ENCODE assay signal across 26 cellular contexts in the genomic region with DNA sequence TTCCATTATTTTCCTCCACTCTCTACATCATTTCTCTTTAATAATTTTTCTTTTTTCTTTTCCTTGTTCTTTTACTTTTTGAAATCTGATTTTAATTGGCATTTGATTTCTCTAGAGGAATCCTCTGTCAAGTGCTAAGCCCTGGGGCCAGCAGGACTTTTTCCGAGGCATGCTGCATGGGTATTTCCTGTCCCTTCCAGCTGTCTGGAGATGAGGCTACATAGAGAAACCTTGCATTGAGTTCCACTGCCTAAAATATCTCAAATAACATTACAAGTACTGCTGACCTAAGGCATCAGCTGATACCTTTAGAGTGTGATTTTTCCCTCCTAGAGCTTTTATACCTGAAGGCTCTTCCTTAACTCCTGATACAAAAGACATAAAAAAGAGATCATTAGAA. TPM values are rescaled to one million over a fixed set of nuclear protein-coding genes. Genes with fewer than 3 reads are reported as not detected.
DNase-seq lines count a peak whose midpoint lies in the region; ATAC-seq and TF ChIP-seq lines count a peak whose summit lies in the region.
"Had no signal": no experiment of that assay in that cellular context is flagged by ENCODE, and none has a peak within 500 bp of the region (broad histone marks: within the 10 kb centered on the region; RNA-seq: fewer than 3 reads in every experiment).

No MANE protein-coding gene starts in this region.

- CTCF ChIA-PET in CD4-positive, alpha-beta T cell (lab: Charles Lee): no interaction called here

- no peak for TF ChIP-seq CTCF in chondrocyte (IDR thresholded peaks at IDR 0.05)
- no peak for TF ChIP-seq CTCF in nephron progenitor cell (IDR thresholded peaks at IDR 0.05)
- no peak for TF ChIP-seq CTCF in CD4-positive, alpha-beta T cell (IDR thresholded peaks at IDR 0.05)

- H3K9me3 Mint-ChIP-seq in chondrocyte (ENCODE audit: low read depth) (no peaks in the 10 kb centered on the region), nephron progenitor cell (no peaks in the 10 kb centered on the region)
- H3K9me3 Mint-ChIP-seq in CD4-positive, alpha-beta T cell: no peaks in the 10 kb centered on the region
- H3K9me3 Mint-ChIP-seq: activated naive CD8-positive, alpha-beta T cell treated with anti-CD3 and anti-CD28 coated beads for 36 hours; natural killer cell treated with Interleukin-12 subunit alpha and Interleukin-12 subunit beta and Interleukin-15 and Interleukin-18, amount 100 ng/mL, for 72 hours; T-cell had no signal

- POLR2A ChIA-PET in CD4-positive, alpha-beta T cell (lab: Charles Lee): no interaction called here

- peak; percentile 21 for ATAC-seq in left ventricle myocardium superior
- no peak for ATAC-seq in right cardiac atrium
- ATAC-seq in GM19452 (IDR thresholded peaks at IDR 0.05; ENCODE audit: unreplicated experiment): no peak
- ATAC-seq in CD4-positive, alpha-beta T cell (ENCODE audit: poor library complexity): no peak
- ATAC-seq in HG02571 (IDR thresholded peaks at IDR 0.05; ENCODE audit: unreplicated experiment): no peak
- ATAC-seq: left lobe of liver; natural killer cell treated with Interleukin-12 subunit alpha and Interleukin-12 subunit beta and Interleukin-15 and Interleukin-18, amount 100 ng/mL, for 72 hours; right lobe of liver; Right ventricle myocardium inferior; T-cell had no signal

- H3K4me3 ChIP-seq in right cardiac atrium (ENCODE audit: low read length): no peak overlapping the region
- H3K4me3 ChIP-seq: right lobe of liver, stomach, tibial artery had no signal

- H3K9me3 ChIP-seq in right cardiac atrium (ENCODE audit: control insufficient read depth, low read length): no peaks in the 10 kb centered on the region
- no peaks in the 10 kb centered on the region for H3K9me3 ChIP-seq in CD4-positive, alpha-beta T cell (ENCODE audit: control insufficient read depth, low read length)
- H3K9me3 ChIP-seq: right lobe of liver, stomach, tibial artery had no signal

- H3K27me3 Mint-ChIP-seq in chondrocyte (ENCODE audit: low read depth): no peaks in the 10 kb centered on the region
- H3K27me3 Mint-ChIP-seq in nephron progenitor cell (ENCODE audit: low read depth, poor library complexity): no peaks in the 10 kb centered on the region
- peaks cover 20% of the 10 kb centered on the region for H3K27me3 Mint-ChIP-seq in CD4-positive, alpha-beta T cell

- H3K4me1 Mint-ChIP-seq in chondrocyte (ENCODE audit: low read depth) (peaks cover 57% of the 10 kb centered on the region), nephron progenitor cell (peaks cover 42% of the 10 kb centered on the region)
- H3K4me1 Mint-ChIP-seq in CD4-positive, alpha-beta T cell (ENCODE audit: low read depth): peaks cover 18% of the 10 kb centered on the region

- H3K4me3 Mint-ChIP-seq in chondrocyte (ENCODE audit: unreplicated experiment) (peak overlapping the region; percentile 8), nephron progenitor cell (peak overlapping the region; percentile 37)
- H3K4me3 Mint-ChIP-seq in CD4-positive, alpha-beta T cell: no peak overlapping the region
- H3K4me3 Mint-ChIP-seq: activated naive CD8-positive, alpha-beta T cell treated with anti-CD3 and anti-CD28 coated beads for 36 hours; CD4-positive, alpha-beta memory T cell; natural killer cell treated with Interleukin-12 subunit alpha and Interleukin-12 subunit beta and Interleukin-15 and Interleukin-18, amount 100 ng/mL, for 72 hours; T-cell had no signal

- DNase-seq in left ventricle myocardium superior: no peak
- DNase-seq in right cardiac atrium: no peak
- DNase-seq in chondrocyte (ENCODE audit: low spot score): no peak
- DNase-seq in nephron progenitor cell: no peak
- no peak for DNase-seq in CD4-positive, alpha-beta T cell
- no peak for DNase-seq in NCI-H187 (lab: John Stamatoyannopoulos, UW)
- DNase-seq: activated CD4-positive, alpha-beta T cell treated with anti-CD3 and anti-CD28 coated beads, Interleukin-2, amount 50 U/mL, for 48 hours; activated naive CD8-positive, alpha-beta T cell treated with anti-CD3 and anti-CD28 coated beads for 36 hours; CD4-positive, alpha-beta memory T cell; central memory CD4-positive, alpha-beta T cell; erythroblast; Karpas-422; NCI-H1048; NCI-H1930; right lobe of liver; stimulated activated CD8-positive, alpha-beta memory T cell treated with anti-CD3 and anti-CD28 coated beads, Interleukin-4, amount 100 ng/mL, for 48 hours; stomach; T-cell; tibial artery had no signal

- H3K27ac Mint-ChIP-seq in chondrocyte (ENCODE audit: unreplicated experiment): peak overlapping the region; percentile 89
- H3K27ac Mint-ChIP-seq in nephron progenitor cell: no peak overlapping the region
- no peak overlapping the region for H3K27ac Mint-ChIP-seq in CD4-positive, alpha-beta T cell
- H3K27ac Mint-ChIP-seq: activated naive CD8-positive, alpha-beta T cell treated with anti-CD3 and anti-CD28 coated beads for 36 hours; CD4-positive, alpha-beta memory T cell; natural killer cell treated with Interleukin-12 subunit alpha and Interleukin-12 subunit beta and Interleukin-15 and Interleukin-18, amount 100 ng/mL, for 72 hours; T-cell had no signal

- no peak overlapping the region for H3K27ac ChIP-seq in right cardiac atrium (ENCODE audit: low read length)
- no peak overlapping the region for H3K27ac ChIP-seq in CD4-positive, alpha-beta T cell (ENCODE audit: low read depth, low read length)
- H3K27ac ChIP-seq: 22Rv1, right lobe of liver, stomach, tibial artery had no signal

- H3K27me3 ChIP-seq in right cardiac atrium (ENCODE audit: control insufficient read depth, insufficient read depth): no peaks in the 10 kb centered on the region
- peaks cover 12% of the 10 kb centered on the region for H3K27me3 ChIP-seq in CD4-positive, alpha-beta T cell (ENCODE audit: control insufficient read depth, insufficient read depth, low read length)
- H3K27me3 ChIP-seq: right lobe of liver, stomach, tibial artery had no signal

- H3K36me3 Mint-ChIP-seq in chondrocyte (ENCODE audit: low read depth) (peaks cover 20% of the 10 kb centered on the region), nephron progenitor cell (ENCODE audit: low read depth) (peaks cover 42% of the 10 kb centered on the region)
- no peaks in the 10 kb centered on the region for H3K36me3 Mint-ChIP-seq in CD4-positive, alpha-beta T cell (ENCODE audit: low read depth)
- H3K36me3 Mint-ChIP-seq: activated naive CD8-positive, alpha-beta T cell treated with anti-CD3 and anti-CD28 coated beads for 36 hours; CD4-positive, alpha-beta memory T cell; natural killer cell treated with Interleukin-12 subunit alpha and Interleukin-12 subunit beta and Interleukin-15 and Interleukin-18, amount 100 ng/mL, for 72 hours; T-cell had no signal

- H3K4me1 ChIP-seq in right cardiac atrium (ENCODE audit: control insufficient read depth, insufficient read depth, low read length): peaks cover 2% of the 10 kb centered on the region

- intact Hi-C loops in left ventricle myocardium superior (cut with micrococcal nuclease) (loop anchor here (5.0 kb wide), 1 partner anchor 144 kb away; no protein-coding TSS in a partner anchor), right cardiac atrium (cut with DNase I) (loop anchor here in 2 of 4 donors (10.0 kb wide), 2 partner anchors 94 to 126 kb away; no protein-coding TSS in a partner anchor)
- intact Hi-C loops in CD4-positive, alpha-beta T cell (cut with DNase I, micrococcal nuclease): no loop called here

- WGBS in right cardiac atrium: 26% methylated on average over 1 of the region's 1 CpG

RNA-seq across cellular contexts. Expression of a gene that starts 6.2 kb away (rescaled TPM):
- total RNA-seq in left ventricle myocardium superior (8.5 TPM), right cardiac atrium (10 to 100 TPM; 12.2 to 23.6 (median 17.6) TPM), chondrocyte (51.5 to 72.5 TPM (median 54.6 TPM) in 3 replicates)
- polyA plus RNA-seq in right cardiac atrium: 4.4 TPM
- 1 to 10 TPM; 3.7 to 4.6 TPM for total RNA-seq in CD4-positive, alpha-beta T cell
- total RNA-seq: OCI-LY7 had no signal
